8 cellular contexts compared by ENCODE assay signal in genomic region chr19:3034845-3035541, GRCh38. TPM values are rescaled to one million over a fixed set of nuclear protein-coding genes. Genes with fewer than 3 reads are reported as not detected.
DNase-seq lines count a peak whose midpoint lies in the region; ATAC-seq, FAIRE-seq and TF ChIP-seq lines count a peak whose summit lies in the region.

No MANE protein-coding gene starts in this region.

- no peak for TF ChIP-seq POLR2A in K562 (conservative IDR thresholded peaks at IDR 0.05)

- H3K4me3 Mint-ChIP-seq in stimulated activated effector memory CD8-positive, alpha-beta T cell treated with anti-CD3 and anti-CD28 coated beads, Interleukin-12 subunit alpha, Interleukin-12 subunit beta, amount 100 ng/mL, for 72 hours = peak overlapping the region; percentile 91

- peaks cover 20% of the 10 kb centered on the region for H3K36me3 Mint-ChIP-seq in stimulated activated effector memory CD8-positive, alpha-beta T cell treated with anti-CD3 and anti-CD28 coated beads, Interleukin-12 subunit alpha, Interleukin-12 subunit beta, amount 100 ng/mL, for 72 hours

- TF ChIP-seq CTCF in 22Rv1 (IDR thresholded peaks at IDR 0.05) (no peak), Panc1 (IDR thresholded peaks at IDR 0.05) (no peak), K562 (IDR thresholded peaks at IDR 0.05 in 2 of 3, conservative IDR thresholded peaks at IDR 0.05 in 1 of 3; ENCODE audit: insufficient read depth in 2 of 3, low read depth in 1 of 3, low read length in 3 of 3) (no peak), GM13976 (IDR thresholded peaks at IDR 0.05; ENCODE audit: borderline replicate concordance, control extremely low read depth, extremely low read depth, insufficient read depth, missing control alignments) (no peak)

- peak; percentile 7 for ATAC-seq in GM18502 (IDR thresholded peaks at IDR 0.05; ENCODE audit: poor library complexity, unreplicated experiment)
- no peak for ATAC-seq in Panc1
- ATAC-seq in K562 = no peak
- peak; percentile 21 for ATAC-seq in left colon
- ATAC-seq in stimulated activated effector memory CD8-positive, alpha-beta T cell treated with anti-CD3 and anti-CD28 coated beads, Interleukin-12 subunit alpha, Interleukin-12 subunit beta, amount 100 ng/mL, for 72 hours = peak; percentile 2

- peak overlapping the region; percentile 86 for H2AFZ ChIP-seq in K562 (ENCODE audit: low read depth, low read length)

- H3K9ac ChIP-seq in K562 (ENCODE audit: insufficient read depth in 1 of 2, low read depth in 2 of 2, low read length in 2 of 2) = peak overlapping the region; percentile 90 to 92

- BruUV-seq in Panc1 (replicated peaks; lab: Mats Ljungman, UMichigan) = no TSS peak
- BruUV-seq in K562 (replicated peaks; lab: Mats Ljungman, UMichigan) = TSS peak; percentile 99

- peak overlapping the region; percentile 89 for H3K4me2 ChIP-seq in K562 (ENCODE audit: insufficient read depth, low read length)

- H3K9me3 ChIP-seq in Panc1 (ENCODE audit: control insufficient read depth, insufficient read depth, low read depth, low read length) (no peaks in the 10 kb centered on the region), K562 (replicated peaks; ENCODE audit: control insufficient read depth, insufficient read depth, low read depth, low read length) (no peaks in the 10 kb centered on the region)

- CTCF ChIA-PET in Panc1 (lab: Charles Lee) = interaction anchor here (0.7 kb wide), 1 partner anchor 91 kb away, joined by 3 read pairs; no protein-coding TSS in a partner anchor
- CTCF ChIA-PET in K562 (lab: Yijun Ruan, JAX; ENCODE audit: low intra/inter-chr PET ratio) = no interaction called here

- peak; percentile 11 for FAIRE-seq in K562 (lab: Jason Lieb, UNC)

- TF ChIP-seq EP300 in K562 (IDR thresholded peaks at IDR 0.05; ENCODE audit: low read length) = no peak

- peaks cover 44% of the 10 kb centered on the region for H3K4me1 Mint-ChIP-seq in stimulated activated effector memory CD8-positive, alpha-beta T cell treated with anti-CD3 and anti-CD28 coated beads, Interleukin-12 subunit alpha, Interleukin-12 subunit beta, amount 100 ng/mL, for 72 hours

- H3K36me3 ChIP-seq in Panc1 (ENCODE audit: control insufficient read depth, insufficient read depth, low read length) (no peaks in the 10 kb centered on the region), K562 (ENCODE audit: control insufficient read depth, insufficient read depth, low read length) (no peaks in the 10 kb centered on the region)

- H4K20me1 ChIP-seq in K562 (replicated peaks; ENCODE audit: control insufficient read depth, insufficient read depth, low read length) = no peaks in the 10 kb centered on the region

- no peaks in the 10 kb centered on the region for H3K9me1 ChIP-seq in K562 (ENCODE audit: control insufficient read depth, insufficient read depth, low read length)

- peaks cover 7% of the 10 kb centered on the region; the same call in 1 of the 3 replicates for H3K79me2 ChIP-seq in K562 (ENCODE audit: control insufficient read depth, insufficient read depth, low read length)

- DNase-seq in Panc1 (ENCODE audit: low read depth, low spot score) (no peak), K562 (ENCODE audit: extremely low read depth in 1 of 4, low spot score in 3 of 4) (peak in 2 of 4 experiments; percentile 23 to 47), left colon (peak; percentile 53 to 60), SW 1271 (lab: John Stamatoyannopoulos, UW) (no peak), GM13976 (ENCODE audit: low spot score) (no peak)
- DNase-seq in stimulated activated effector memory CD8-positive, alpha-beta T cell treated with anti-CD3 and anti-CD28 coated beads, Interleukin-12 subunit alpha, Interleukin-12 subunit beta, amount 100 ng/mL, for 72 hours (ENCODE audit: low spot score in 2 of 2) = peak in 1 of 2 donors; percentile 22

- POLR2A ChIA-PET in Panc1 (lab: Charles Lee) = interaction anchor here (0.6 to 1.5 kb wide), 2 partner anchors 18 to 84 kb away, joined by 4 read pairs; no protein-coding TSS in a partner anchor
- POLR2A ChIA-PET in K562 (lab: Yijun Ruan, JAX) = interaction anchor here (0.6 to 2.9 kb wide), 16 partner anchors 8 to 84 kb away, joined by 3 to 21 read pairs (median 4); partner anchors contain the start of gene TLE6

- H3K27me3 ChIP-seq in Panc1 (ENCODE audit: control insufficient read depth, insufficient read depth, low read length) (no peaks in the 10 kb centered on the region), K562 (ENCODE audit: control insufficient read depth in 2 of 2, insufficient read depth in 2 of 2, low read length in 2 of 2) (no peaks in the 10 kb centered on the region)

- no peak for TF ChIP-seq RAD21 in K562 (CRISPR knock-in tag; conservative IDR thresholded peaks at IDR 0.05 in 1 of 2, IDR thresholded peaks at IDR 0.05 in 1 of 2)

- in situ Hi-C loops in Panc1 (cut with HindIII; ENCODE audit: low pct_unique_long_range_greater_than_20kb, low sequenced_read_pairs) = no loop called here
- in situ Hi-C loops in K562 (cut with MboI) = no loop called here
- in situ Hi-C loops in GM13976 (cut with MboI; ENCODE audit: low sequenced_read_pairs, unreplicated experiment) = no loop called here

- H3K4me1 ChIP-seq in Panc1 (ENCODE audit: control insufficient read depth, insufficient read depth, low read length) = peaks cover 8% of the 10 kb centered on the region
- H3K4me1 ChIP-seq in K562 (replicated peaks in 1 of 2; ENCODE audit: control insufficient read depth in 2 of 2, insufficient read depth in 2 of 2, low read length in 2 of 2) = peaks cover 30 to 41% of the 10 kb centered on the region in 2 experiments

- no peaks in the 10 kb centered on the region for H3K9me3 Mint-ChIP-seq in stimulated activated effector memory CD8-positive, alpha-beta T cell treated with anti-CD3 and anti-CD28 coated beads, Interleukin-12 subunit alpha, Interleukin-12 subunit beta, amount 100 ng/mL, for 72 hours

- H3K4me3 ChIP-seq in Panc1 (ENCODE audit: low read depth in 2 of 2, low read length in 2 of 2) (peak overlapping the region; percentile 55 to 83), K562 (peak overlapping the region; percentile 61)

- intact Hi-C loops in Panc1 (cut with micrococcal nuclease; ENCODE audit: unreplicated experiment) = no loop called here
- intact Hi-C loops in K562 (cut with micrococcal nuclease) = loop anchor here (1.0 to 5.0 kb wide), 2 partner anchors 37 to 58 kb away; partner anchors contain the start of gene TLE6
- intact Hi-C loops in left colon (cut with DNase I, micrococcal nuclease) = no loop called here

- H3K27ac ChIP-seq in 22Rv1 = peak overlapping the region; percentile 89
- peak overlapping the region; percentile 90 for H3K27ac ChIP-seq in Panc1 (ENCODE audit: low read length)
- H3K27ac ChIP-seq in K562 (ENCODE audit: extremely low read depth, low read depth, low read length) = peak overlapping the region; percentile 85

- peak overlapping the region; percentile 97 for H3K27ac Mint-ChIP-seq in stimulated activated effector memory CD8-positive, alpha-beta T cell treated with anti-CD3 and anti-CD28 coated beads, Interleukin-12 subunit alpha, Interleukin-12 subunit beta, amount 100 ng/mL, for 72 hours

- 7% methylated on average over 21 of the region's 23 CpGs for WGBS in K562 (ENCODE audit: insufficient coverage, low coverage, missing lambda C conversion rate)

RNA-seq across cellular contexts. Expression of gene TLE2, which starts 5.9 kb away (rescaled TPM):
- 6.2 TPM for total RNA-seq in Panc1 (2021; ENCODE audit: unreplicated experiment)
- polyA plus RNA-seq in Panc1 (2012; ENCODE audit: insufficient read length) = 31.3 TPM
- total RNA-seq in K562 (2011; cell fraction: chromatin; rRNA removed; ENCODE audit: low replicate concordance) = 30.9 and 72.5 TPM in 2 replicates
- total RNA-seq in K562 (2011; cell fraction: nucleolus; rRNA removed) = 30.0 and 48.0 TPM in 2 replicates
- total RNA-seq in K562 (2011; cell fraction: nucleoplasm; rRNA removed) = 19.1 and 21.2 TPM in 2 replicates
- 5.5 and 6.4 TPM in 2 replicates for total RNA-seq in K562 (2014; rRNA removed)
- 2.4 and 2.7 TPM in 2 replicates for total RNA-seq in K562 (2014; rRNA removed; fragmentation: Illumina TruSeq; extraction: Trizol)
- total RNA-seq in K562 (2015; rRNA removed; fragmentation: Illumina TruSeq; extraction: Trizol) = 4.4 and 4.5 TPM in 2 replicates
- total RNA-seq in K562 (2021) = 13.1 and 15.2 TPM in 2 replicates
- polyA plus RNA-seq in K562 (2011; rRNA removed) = 10.7 and 12.0 TPM in 2 replicates
- 6.0 and 17.7 TPM in 2 replicates for polyA plus RNA-seq in K562 (2011; cell fraction: cytosol; rRNA removed)
- 34.3 and 67.6 TPM in 2 replicates for polyA plus RNA-seq in K562 (2011; cell fraction: nucleus; rRNA removed)
- 25.8 and 36.0 TPM in 2 replicates for polyA plus RNA-seq in K562 (2012)
- polyA plus RNA-seq in K562 (2014; fragmentation: Illumina TruSeq; extraction: Trizol) = 6.2 and 8.8 TPM in 2 replicates
- under 1 TPM; 0.35 to 0.53 TPM for polyA plus RNA-seq in K562 (2014; fragmentation: Nextera tagmentation; extraction: Ambion mirVana)
- 10.5 and 10.6 TPM in 2 replicates for polyA plus RNA-seq in K562 (2014; rRNA removed)
- polyA minus RNA-seq in K562 (2011; rRNA and poly(A)+ RNA removed) = 2.9 and 8.1 TPM in 2 replicates
- 10.4 and 11.6 TPM in 2 replicates for polyA minus RNA-seq in K562 (2011; cell fraction: cytosol; rRNA and poly(A)+ RNA removed)
- 6.6 and 9.0 TPM in 2 replicates for polyA minus RNA-seq in K562 (2011; cell fraction: nucleus; rRNA and poly(A)+ RNA removed)
- total RNA-seq in left colon = 10 to 100 TPM; 32.9 to 47.9 TPM

RNA-seq across cellular contexts. Expression of gene TLE5, which starts 27.3 kb away (rescaled TPM):
- total RNA-seq in Panc1 (2021; ENCODE audit: unreplicated experiment) = 287 TPM
- 828 TPM for polyA plus RNA-seq in Panc1 (2012; ENCODE audit: insufficient read length)
- 147 and 335 TPM in 2 replicates for total RNA-seq in K562 (2011; cell fraction: chromatin; rRNA removed; ENCODE audit: low replicate concordance)
- 259 and 282 TPM in 2 replicates for total RNA-seq in K562 (2011; cell fraction: nucleolus; rRNA removed)
- total RNA-seq in K562 (2011; cell fraction: nucleoplasm; rRNA removed) = 209 and 242 TPM in 2 replicates
- 264 and 355 TPM in 2 replicates for total RNA-seq in K562 (2014; rRNA removed)
- total RNA-seq in K562 (2014; rRNA removed; fragmentation: Illumina TruSeq; extraction: Trizol) = 75.8 and 89.1 TPM in 2 replicates
- total RNA-seq in K562 (2015; rRNA removed; fragmentation: Illumina TruSeq; extraction: Trizol) = 172 and 178 TPM in 2 replicates
- total RNA-seq in K562 (2021) = 347 and 360 TPM in 2 replicates
- 280 and 366 TPM in 2 replicates for polyA plus RNA-seq in K562 (2011; rRNA removed)
- polyA plus RNA-seq in K562 (2011; cell fraction: cytosol; rRNA removed) = 357 and 770 TPM in 2 replicates
- 343 and 561 TPM in 2 replicates for polyA plus RNA-seq in K562 (2011; cell fraction: nucleus; rRNA removed)
- polyA plus RNA-seq in K562 (2012) = 396 and 430 TPM in 2 replicates
- polyA plus RNA-seq in K562 (2014; fragmentation: Illumina TruSeq; extraction: Trizol) = 235 and 381 TPM in 2 replicates
- polyA plus RNA-seq in K562 (2014; fragmentation: Nextera tagmentation; extraction: Ambion mirVana) = 1 to 10 TPM; 2.0 to 6.2 TPM
- polyA plus RNA-seq in K562 (2014; rRNA removed) = 316 and 334 TPM in 2 replicates
- 222 and 305 TPM in 2 replicates for polyA minus RNA-seq in K562 (2011; rRNA and poly(A)+ RNA removed)
- 290 and 401 TPM in 2 replicates for polyA minus RNA-seq in K562 (2011; cell fraction: cytosol; rRNA and poly(A)+ RNA removed)
- 64.5 and 71.5 TPM in 2 replicates for polyA minus RNA-seq in K562 (2011; cell fraction: nucleus; rRNA and poly(A)+ RNA removed)
- 100 to 1,000 TPM; 427 to 487 TPM for total RNA-seq in left colon

RNA-seq across cellular contexts. Expression of gene TLE6, which starts 57.6 kb away (rescaled TPM):
- total RNA-seq in Panc1 (2021; ENCODE audit: unreplicated experiment) = 4.0 TPM
- 5.4 TPM for polyA plus RNA-seq in Panc1 (2012; ENCODE audit: insufficient read length)
- 5.1 and 7.6 TPM in 2 replicates for total RNA-seq in K562 (2011; cell fraction: chromatin; rRNA removed; ENCODE audit: low replicate concordance)
- 5.1 and 5.5 TPM in 2 replicates for total RNA-seq in K562 (2011; cell fraction: nucleolus; rRNA removed)
- total RNA-seq in K562 (2011; cell fraction: nucleoplasm; rRNA removed) = 2.7 and 4.5 TPM in 2 replicates
- total RNA-seq in K562 (2014; rRNA removed) = 3.3 and 6.1 TPM in 2 replicates
- 1.1 and 1.2 TPM in 2 replicates for total RNA-seq in K562 (2014; rRNA removed; fragmentation: Illumina TruSeq; extraction: Trizol)
- total RNA-seq in K562 (2015; rRNA removed; fragmentation: Illumina TruSeq; extraction: Trizol) = 3.4 and 3.5 TPM in 2 replicates
- total RNA-seq in K562 (2021) = 1.8 TPM in 2 replicates
- polyA plus RNA-seq in K562 (2011; rRNA removed) = 3.3 and 3.5 TPM in 2 replicates
- 3.0 TPM in 2 replicates for polyA plus RNA-seq in K562 (2011; cell fraction: cytosol; rRNA removed)
- polyA plus RNA-seq in K562 (2011; cell fraction: nucleus; rRNA removed) = 6.5 and 7.6 TPM in 2 replicates
- 2.3 and 10.0 TPM in 2 replicates for polyA plus RNA-seq in K562 (2012)
- 1.8 and 3.1 TPM in 2 replicates for polyA plus RNA-seq in K562 (2014; fragmentation: Illumina TruSeq; extraction: Trizol)
- polyA plus RNA-seq in K562 (2014; fragmentation: Nextera tagmentation; extraction: Ambion mirVana) = 1 to 10 TPM; 1.2 to 1.5 TPM
- 2.5 and 4.4 TPM in 2 replicates for polyA plus RNA-seq in K562 (2014; rRNA removed)
- 0.70 and 0.78 TPM in 2 replicates for polyA minus RNA-seq in K562 (2011; rRNA and poly(A)+ RNA removed)
- 1.1 TPM in 1 of 2 replicates, not detected in the other for polyA minus RNA-seq in K562 (2011; cell fraction: cytosol; rRNA and poly(A)+ RNA removed)
- polyA minus RNA-seq in K562 (2011; cell fraction: nucleus; rRNA and poly(A)+ RNA removed) = 0.94 and 2.4 TPM in 2 replicates
- 1 to 10 TPM; 2.2 to 2.6 TPM for total RNA-seq in left colon

RNA-seq across cellular contexts. Expression of gene GNA11, which starts 59.2 kb away (rescaled TPM):
- 64.6 TPM for total RNA-seq in Panc1 (2021; ENCODE audit: unreplicated experiment)
- polyA plus RNA-seq in Panc1 (2012; ENCODE audit: insufficient read length) = 120 TPM
- 18.8 and 42.3 TPM in 2 replicates for total RNA-seq in K562 (2011; cell fraction: chromatin; rRNA removed; ENCODE audit: low replicate concordance)
- 20.7 and 22.8 TPM in 2 replicates for total RNA-seq in K562 (2011; cell fraction: nucleolus; rRNA removed)
- 12.6 and 17.6 TPM in 2 replicates for total RNA-seq in K562 (2011; cell fraction: nucleoplasm; rRNA removed)
- total RNA-seq in K562 (2014; rRNA removed) = 14.5 and 19.3 TPM in 2 replicates
- total RNA-seq in K562 (2014; rRNA removed; fragmentation: Illumina TruSeq; extraction: Trizol) = 7.0 and 12.7 TPM in 2 replicates
- total RNA-seq in K562 (2015; rRNA removed; fragmentation: Illumina TruSeq; extraction: Trizol) = 13.4 and 16.5 TPM in 2 replicates
- total RNA-seq in K562 (2021) = 24.3 and 24.8 TPM in 2 replicates
- polyA plus RNA-seq in K562 (2011; rRNA removed) = 3.6 and 9.7 TPM in 2 replicates
- polyA plus RNA-seq in K562 (2011; cell fraction: cytosol; rRNA removed) = 11.1 and 14.7 TPM in 2 replicates
- polyA plus RNA-seq in K562 (2011; cell fraction: nucleus; rRNA removed) = 18.1 and 22.6 TPM in 2 replicates
- 22.6 and 23.5 TPM in 2 replicates for polyA plus RNA-seq in K562 (2012)
- polyA plus RNA-seq in K562 (2014; fragmentation: Illumina TruSeq; extraction: Trizol) = 23.5 and 24.5 TPM in 2 replicates
- polyA plus RNA-seq in K562 (2014; fragmentation: Nextera tagmentation; extraction: Ambion mirVana) = under 1 TPM; 0.18 to 0.21 TPM
- polyA plus RNA-seq in K562 (2014; rRNA removed) = 16.6 and 18.2 TPM in 2 replicates
- 1.6 and 10.8 TPM in 2 replicates for polyA minus RNA-seq in K562 (2011; rRNA and poly(A)+ RNA removed)
- 10.8 and 11.5 TPM in 2 replicates for polyA minus RNA-seq in K562 (2011; cell fraction: cytosol; rRNA and poly(A)+ RNA removed)
- polyA minus RNA-seq in K562 (2011; cell fraction: nucleus; rRNA and poly(A)+ RNA removed) = 4.6 and 5.7 TPM in 2 replicates
- 100 to 1,000 TPM; 215 to 248 TPM for total RNA-seq in left colon

Comparison
In these comparisons a context has a peak if more than half of its experiments do, and no peak if none do; other contexts are left out.
1. ATAC-seq: peak in GM18502 (single experiment), left colon (single experiment) and stimulated activated effector memory CD8-positive, alpha-beta T cell treated with anti-CD3 and anti-CD28 coated beads, Interleukin-12 subunit alpha, Interleukin-12 subunit beta, amount 100 ng/mL, for 72 hours (single experiment); none in Panc1 (single experiment) and K562 (single experiment).
2. DNase-seq: peak in left colon (2 of 2); none in Panc1 (single experiment), SW 1271 (0 of 2) and GM13976 (single experiment).
3. Peak in every context shown above with its lines, with median percentiles within 50 percentile points of each other: H3K27ac ChIP-seq.